In genomic region chr11:15288801-15289342, GRCh38 we compare ENCODE assay signal across 23 cellular contexts.
DNase-seq lines count a peak whose midpoint lies in the region; ATAC-seq and TF ChIP-seq lines count a peak whose summit lies in the region.
"Had no signal": no experiment of that assay in that cellular context is flagged by ENCODE, and none has a peak within 500 bp of the region (broad histone marks: within the 10 kb centered on the region; RNA-seq: fewer than 3 reads in every experiment).

No MANE protein-coding gene starts in this region.

- H3K36me3 ChIP-seq in BE2C: no peaks in the 10 kb centered on the region
- H3K36me3 ChIP-seq in BJ (ENCODE audit: control insufficient read depth, insufficient read depth, low read length): no peaks in the 10 kb centered on the region
- H3K36me3 ChIP-seq: lower lobe of right lung, tibial artery had no signal

- no peak for TF ChIP-seq CTCF in BE2C (IDR thresholded peaks at IDR 0.05; ENCODE audit: low read depth, low read length)
- no peak for TF ChIP-seq CTCF in BJ (IDR thresholded peaks at IDR 0.05; ENCODE audit: insufficient read depth, low read depth, low read length)

- ATAC-seq in HG02763 (IDR thresholded peaks at IDR 0.05; ENCODE audit: unreplicated experiment): no peak
- ATAC-seq in HG03565 (IDR thresholded peaks at IDR 0.05; ENCODE audit: unreplicated experiment): no peak
- ATAC-seq: lower lobe of right lung, mucosa of descending colon had no signal

- peak; percentile 41 for DNase-seq in BE2C
- peak; percentile 60 for DNase-seq in BJ (ENCODE audit: low read depth)
- DNase-seq in NCI-H1092 treated with DMSO at 0.1 percent for 48 hours (lab: John Stamatoyannopoulos, UW): peak; percentile 69
- DNase-seq in T1000 (lab: John Stamatoyannopoulos, UW): peak; percentile 55
- DNase-seq in SW 1271 (lab: John Stamatoyannopoulos, UW): no peak
- DNase-seq: activated CD4-positive, alpha-beta T cell treated with anti-CD3 and anti-CD28 coated beads for 4 hours; activated naive CD4-positive, alpha-beta T cell treated with anti-CD3 and anti-CD28 coated beads, Interleukin-2, amount 50 U/mL, for 16 hours; amniotic stem cell; COR-L47; DND-41; dorsolateral prefrontal cortex; foreskin melanocyte; GM23248; HFFc6; lower lobe of right lung; mucosa of descending colon; NCI-H2081 treated with DMSO at 0.1 percent for 48 hours; PC-9; stimulated activated CD4-positive, alpha-beta T cell treated with anti-CD3 and anti-CD28 coated beads, Interleukin-4, amount 100 ng/mL, for 24 hours; T-helper 9 cell; tibial artery had no signal

- peaks cover 2% of the 10 kb centered on the region; the same call in 1 of the 2 replicates for H3K4me1 ChIP-seq in BE2C
- H3K4me1 ChIP-seq: lower lobe of right lung, tibial artery had no signal

- CTCF ChIA-PET in BJ (lab: Yijun Ruan, JAX): interaction anchor here (1.1 to 1.3 kb wide), 2 partner anchors 10 to 39 kb away, joined by 3 read pairs; no protein-coding TSS in a partner anchor

- no peaks in the 10 kb centered on the region for H3K9me3 ChIP-seq in BE2C
- H3K9me3 ChIP-seq: lower lobe of right lung, mucosa of descending colon, tibial artery had no signal

- H3K4me3 ChIP-seq in BE2C (ENCODE audit: low read depth, low read length) (no peak overlapping the region), BJ (ENCODE audit: low read depth, low read length) (no peak overlapping the region)
- H3K4me3 ChIP-seq: dorsolateral prefrontal cortex, GM23248, lower lobe of right lung, mucosa of descending colon, PC-9, tibial artery had no signal

- H3K27me3 ChIP-seq in BE2C (no peaks in the 10 kb centered on the region), BJ (ENCODE audit: control insufficient read depth, insufficient read depth, low read length) (no peaks in the 10 kb centered on the region)
- H3K27me3 ChIP-seq: tibial artery had no signal

- POLR2A ChIA-PET in BJ (lab: Charles Lee): no interaction called here

Comparison
In these comparisons a context has a peak if more than half of its experiments do, and no peak if none do; other contexts are left out.
1. DNase-seq: peak in BE2C (single experiment), BJ (single experiment), NCI-H1092 treated with DMSO at 0.1 percent for 48 hours (single experiment) and T1000 (single experiment); none in SW 1271 (0 of 2).